ENCODE assay signal across 8 cellular contexts in genomic region chr21:44938976-44939531, GRCh38. TPM values are rescaled to one million over a fixed set of nuclear protein-coding genes. Genes with fewer than 3 reads are reported as not detected.
DNase-seq lines count a peak whose midpoint lies in the region; ATAC-seq and TF ChIP-seq lines count a peak whose summit lies in the region.

No MANE protein-coding gene starts in this region.

- DNase-seq in CD4-positive, CD25-positive, alpha-beta regulatory T cell: no peak
- DNase-seq in epithelial cell of proximal tubule (ENCODE audit: low read depth) (no peak), NCI-H510A (lab: John Stamatoyannopoulos, UW) (no peak), A172 (ENCODE audit: low spot score) (no peak)

- no peaks in the 10 kb centered on the region for H3K9me3 ChIP-seq in CD4-positive, CD25-positive, alpha-beta regulatory T cell (ENCODE audit: control insufficient read depth in 2 of 2, low read length in 2 of 2)
- H3K9me3 ChIP-seq in OCI-LY1 (ENCODE audit: low read length): no peaks in the 10 kb centered on the region
- no peaks in the 10 kb centered on the region for H3K9me3 ChIP-seq in neutrophil

- peaks cover 0 to 1% (median 0%) of the 10 kb centered on the region in 7 donors for H3K9me3 Mint-ChIP-seq in CD4-positive, CD25-positive, alpha-beta regulatory T cell

- no peaks in the 10 kb centered on the region for H3K27me3 ChIP-seq in CD4-positive, CD25-positive, alpha-beta regulatory T cell (ENCODE audit: control insufficient read depth, insufficient read depth, low read length)
- H3K27me3 ChIP-seq in OCI-LY1 (ENCODE audit: insufficient read depth, low read length) (0 out of 2 replicates have a peak, but pooled peaks cover 5% of the 10 kb centered on the region), neutrophil (peaks cover under 1% of the 10 kb centered on the region)

- H3K79me2 ChIP-seq in OCI-LY1 (ENCODE audit: insufficient read depth, low read length): peaks cover 14% of the 10 kb centered on the region

- peak overlapping the region; percentile 69 for H3K4me2 ChIP-seq in OCI-LY1 (ENCODE audit: low read length)

- no peaks in the 10 kb centered on the region for H3K9me2 ChIP-seq in OCI-LY1 (ENCODE audit: low read depth, low read length)

- peak overlapping the region; percentile 67 for H3K27ac ChIP-seq in CD4-positive, CD25-positive, alpha-beta regulatory T cell (ENCODE audit: insufficient read depth, low read length, poor library complexity, severe bottlenecking)
- no peak overlapping the region for H3K27ac ChIP-seq in OCI-LY1 (ENCODE audit: low read depth, low read length, poor library complexity, severe bottlenecking)
- H3K27ac ChIP-seq in neutrophil: no peak overlapping the region

- peak overlapping the region; percentile 89 to 97 (median 92) for H3K4me3 Mint-ChIP-seq in CD4-positive, CD25-positive, alpha-beta regulatory T cell

- peaks cover 7% of the 10 kb centered on the region for H3K36me3 Mint-ChIP-seq in CD4-positive, CD25-positive, alpha-beta regulatory T cell

- H3K27me3 Mint-ChIP-seq in CD4-positive, CD25-positive, alpha-beta regulatory T cell: no peaks in the 10 kb centered on the region

- H3K36me3 ChIP-seq in CD4-positive, CD25-positive, alpha-beta regulatory T cell (ENCODE audit: control insufficient read depth, insufficient read depth, low read length): peaks cover 4% of the 10 kb centered on the region
- H3K36me3 ChIP-seq in OCI-LY1 (ENCODE audit: insufficient read depth, low read length) (peaks cover 14% of the 10 kb centered on the region; the same call in 1 of the 2 replicates), neutrophil (peaks cover 6% of the 10 kb centered on the region)

- peak overlapping the region; percentile 53 for H3K4me3 ChIP-seq in CD4-positive, CD25-positive, alpha-beta regulatory T cell (ENCODE audit: low read depth, low read length)
- H3K4me3 ChIP-seq in OCI-LY1 (ENCODE audit: low read depth, low read length, poor library complexity, severe bottlenecking): peak overlapping the region; percentile 75
- H3K4me3 ChIP-seq in epithelial cell of proximal tubule (ENCODE audit: low read depth, low read length): peak overlapping the region; percentile 97
- H3K4me3 ChIP-seq in neutrophil (ENCODE audit: low read depth in 1 of 2, low read length in 1 of 2): peak overlapping the region; percentile 60 to 83

- H2AFZ ChIP-seq in OCI-LY1 (ENCODE audit: low read length): 0 out of 2 replicates have a peak overlapping the region, but pooled peaks have one; percentile 6

- H3K4me1 Mint-ChIP-seq in CD4-positive, CD25-positive, alpha-beta regulatory T cell: peaks cover 14 to 48% (median 31%) of the 10 kb centered on the region in 4 donors

- H4K20me1 ChIP-seq in OCI-LY1 (ENCODE audit: insufficient read depth, low read length): no peaks in the 10 kb centered on the region

- H3F3A ChIP-seq in OCI-LY1 (ENCODE audit: insufficient read depth, low read length): no peaks in the 10 kb centered on the region

- ATAC-seq in CD4-positive, CD25-positive, alpha-beta regulatory T cell (ENCODE audit: low read depth in 2 of 2): no peak
- ATAC-seq in GM19463 (IDR thresholded peaks at IDR 0.05; ENCODE audit: unreplicated experiment) (no peak), HG02870 (IDR thresholded peaks at IDR 0.05; ENCODE audit: unreplicated experiment) (no peak)

- peak overlapping the region; percentile 76 to 95 (median 85) for H3K27ac Mint-ChIP-seq in CD4-positive, CD25-positive, alpha-beta regulatory T cell

- H3K9ac ChIP-seq in OCI-LY1 (ENCODE audit: low read length): peak overlapping the region; percentile 68

- H3K4me1 ChIP-seq in CD4-positive, CD25-positive, alpha-beta regulatory T cell (ENCODE audit: control insufficient read depth, insufficient read depth, low read length, poor library complexity, severe bottlenecking): peaks cover 30% of the 10 kb centered on the region
- H3K4me1 ChIP-seq in OCI-LY1 (ENCODE audit: insufficient read depth, low read length, severe bottlenecking) (peaks cover 36% of the 10 kb centered on the region), neutrophil (ENCODE audit: control insufficient read depth in 1 of 2, insufficient read depth in 1 of 2, low read depth in 1 of 2, low read length in 1 of 2) (peaks cover 16 to 18% of the 10 kb centered on the region in 2 experiments)

- no peak for TF ChIP-seq CTCF in OCI-LY1 (IDR thresholded peaks at IDR 0.05; ENCODE audit: low read length)
- no peak for TF ChIP-seq CTCF in epithelial cell of proximal tubule (conservative IDR thresholded peaks at IDR 0.05; ENCODE audit: low read depth, low read length)
- TF ChIP-seq CTCF in neutrophil (IDR thresholded peaks at IDR 0.05): no peak

RNA-seq across cellular contexts. Expression of gene SLX9, which starts 0.8 kb away (rescaled TPM):
- total RNA-seq in CD4-positive, CD25-positive, alpha-beta regulatory T cell: 21.8 TPM
- 10 to 100 TPM in 3 of 4 donors, 1 to 10 TPM in 1; 7.6 to 12.0 (median 10.0) TPM for polyA plus RNA-seq in CD4-positive, CD25-positive, alpha-beta regulatory T cell
- 35.7 and 52.1 TPM in 2 replicates for total RNA-seq in epithelial cell of proximal tubule
- 33.6 and 42.6 TPM in 2 replicates for total RNA-seq in A172 (2014; rRNA removed; shearing (Covaris generic))

RNA-seq across cellular contexts. Expression of gene ITGB2, which starts 18.4 kb away (rescaled TPM):
- 411 TPM for total RNA-seq in CD4-positive, CD25-positive, alpha-beta regulatory T cell
- polyA plus RNA-seq in CD4-positive, CD25-positive, alpha-beta regulatory T cell: 100 to 1,000 TPM; 415 to 519 (median 446) TPM
- total RNA-seq in epithelial cell of proximal tubule: 3.0 and 3.5 TPM in 2 replicates
- total RNA-seq in A172 (2014; rRNA removed; shearing (Covaris generic)): 0.19 and 1.2 TPM in 2 replicates

Comparison
In these comparisons a context has a peak if more than half of its experiments do, and no peak if none do; other contexts are left out.
1. RNA of gene ITGB2, which starts 18.4 kb away (total RNA-seq): 411 TPM in CD4-positive, CD25-positive, alpha-beta regulatory T cell (single experiment); 3.0 to 3.5 TPM in epithelial cell of proximal tubule and 0.19 to 1.2 TPM in A172; every median in the first group is over 10 times any median in the second.
2. Peak in every context shown above with its lines, with median percentiles within 50 percentile points of each other: H3K4me3 ChIP-seq.